18 cellular contexts compared by ENCODE assay signal in the genomic region with DNA sequence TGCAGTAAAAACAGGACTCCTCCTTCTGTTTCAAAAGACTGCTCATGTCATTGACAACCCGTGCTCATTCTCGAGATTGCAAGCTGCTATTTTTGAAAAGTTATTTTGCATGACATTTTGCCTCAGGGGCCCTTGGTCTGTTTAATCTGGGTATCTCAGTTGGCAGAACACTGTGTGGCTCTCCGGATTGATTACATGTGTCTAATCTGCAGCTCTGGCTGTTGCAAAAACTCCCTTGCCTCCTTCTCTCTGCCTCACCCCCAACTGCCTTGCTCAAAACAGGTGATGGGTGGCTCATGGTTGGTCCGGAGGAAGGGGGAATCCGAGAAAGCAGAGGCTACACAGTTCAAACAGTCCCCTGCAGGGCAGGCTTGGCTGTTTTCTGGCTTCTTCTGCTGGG. TPM values are rescaled to one million over a fixed set of nuclear protein-coding genes. Genes with fewer than 3 reads are reported as not detected.
DNase-seq lines count a peak whose midpoint lies in the region; ATAC-seq and TF ChIP-seq lines count a peak whose summit lies in the region.
"Had no signal": no experiment of that assay in that cellular context is flagged by ENCODE, and none has a peak within 500 bp of the region (broad histone marks: within the 10 kb centered on the region; RNA-seq: fewer than 3 reads in every experiment).

No MANE protein-coding gene starts in this region.

- H3K27me3 ChIP-seq in testis, result no peaks in the 10 kb centered on the region

- no peaks in the 10 kb centered on the region for H3K9me3 ChIP-seq in testis
- H3K9me3 ChIP-seq: left lung had no signal

- TF ChIP-seq POLR2A in testis (IDR thresholded peaks at IDR 0.05), result no peak

- TF ChIP-seq CTCF in testis (IDR thresholded peaks at IDR 0.05), result no peak

- intact Hi-C loops in testis (cut with DNase I; ENCODE audit: low total_unique reads), result no loop called here

- DNase-seq in HUDEP-2 (lab: John Stamatoyannopoulos, UW; ENCODE audit: unreplicated experiment in 76 of 76) (peak in 70 of 76 experiments; percentile 20 to 87 (median 64)), fibroblast of gingiva (ENCODE audit: low read depth) (peak; percentile 26), testis (peak; percentile 89), NCI-H1105 (lab: John Stamatoyannopoulos, UW) (no peak)
- DNase-seq in activated CD4-positive, alpha-beta T cell treated with anti-CD3 and anti-CD28 coated beads for 48 hours, result no peak
- DNase-seq: activated naive CD4-positive, alpha-beta T cell treated with anti-CD3 and anti-CD28 coated beads, Interleukin-2, amount 50 U/mL, for 16 hours; activated T-cell treated with anti-CD3 and anti-CD28 coated beads for 4 hours; AML-193; foreskin fibroblast; GF-D8; HFFc6; left lung; NCI-H1930; NCI-H510A treated with DMSO at 0.1 percent for 48 hours; occipital lobe; stimulated activated CD4-positive, alpha-beta T cell treated with anti-CD3 and anti-CD28 coated beads, Interleukin-2, amount 100 ng/mL, for 24 hours had no signal

- H3K4me3 ChIP-seq in testis, result no peak overlapping the region
- H3K4me3 ChIP-seq: left lung had no signal

- H3K4me1 ChIP-seq in testis, result peaks cover 43% of the 10 kb centered on the region
- H3K4me1 ChIP-seq: left lung had no signal

- peak overlapping the region; percentile 71 to 74 for H3K27ac ChIP-seq in testis
- H3K27ac ChIP-seq: left lung had no signal

- peak; percentile 61 for ATAC-seq in GM18868 (IDR thresholded peaks at IDR 0.05; ENCODE audit: unreplicated experiment)
- no peak for ATAC-seq in HG03196 (IDR thresholded peaks at IDR 0.05; ENCODE audit: unreplicated experiment)
- ATAC-seq: left lung had no signal

- no peaks in the 10 kb centered on the region for H3K36me3 ChIP-seq in testis (ENCODE audit: low read depth, missing control alignments)
- H3K36me3 ChIP-seq: left lung had no signal

- WGBS in testis, 2 donors, result 30 to 62% methylated on average over 5 of the region's 5 CpGs

RNA-seq across cellular contexts. Expression of gene GINS3, which starts 25.3 kb away (rescaled TPM):
- total RNA-seq in testis, result 10 to 100 TPM; 16.1 to 16.7 TPM
- polyA plus RNA-seq in testis (ENCODE audit: insufficient read depth, low read depth, low replicate concordance), result 19.0 TPM

Comparison
In these comparisons a context has a peak if more than half of its experiments do, and no peak if none do; other contexts are left out.
1. DNase-seq: peak in HUDEP-2 (70 of 76), fibroblast of gingiva (single experiment) and testis (single experiment); none in activated CD4-positive, alpha-beta T cell treated with anti-CD3 and anti-CD28 coated beads for 48 hours (single experiment) and NCI-H1105 (single experiment).